28 cellular contexts compared by ENCODE assay signal in genomic region chr15:23806980-23807379, GRCh38.
"Had no signal": no experiment of that assay in that cellular context is flagged by ENCODE, and none has a peak within 500 bp of the region (broad histone marks: within the 10 kb centered on the region; RNA-seq: fewer than 3 reads in every experiment).

No MANE protein-coding gene starts in this region.

- H3K4me3 ChIP-seq: colonic mucosa, coronary artery, dorsolateral prefrontal cortex, esophagus muscularis mucosa, esophagus squamous epithelium, gastrocnemius medialis, gastroesophageal sphincter, heart left ventricle, heart right ventricle had no signal

- H3K27ac ChIP-seq: colonic mucosa, coronary artery, dorsolateral prefrontal cortex, epithelial cell of prostate, esophagus muscularis mucosa, esophagus squamous epithelium, foreskin keratinocyte, gastrocnemius medialis, gastroesophageal sphincter, heart left ventricle, heart right ventricle had no signal

- FAIRE-seq: colon, endometrium, endothelial cell of umbilical vein, frontal cortex had no signal

- H3K4me1 ChIP-seq: colonic mucosa, esophagus muscularis mucosa, esophagus squamous epithelium, foreskin keratinocyte, gastrocnemius medialis, gastroesophageal sphincter, heart left ventricle, heart right ventricle had no signal

- DNase-seq: colonic mucosa; cortex of kidney; dermis blood vessel endothelial cell; dorsolateral prefrontal cortex; effector CD4-positive, alpha-beta T cell; effector CD8-positive, alpha-beta T cell; effector memory CD4-positive, alpha-beta T cell; effector memory CD8-positive, alpha-beta T cell; endodermal cell; erythroblast; esophagus squamous epithelium; foreskin fibroblast; foreskin keratinocyte; foreskin melanocyte; gastrocnemius medialis; glutamatergic neuron; head of caudate nucleus; heart left ventricle; heart right ventricle had no signal

- ATAC-seq: effector memory CD8-positive, alpha-beta T cell; esophagus mucosa; foreskin keratinocyte; gastrocnemius medialis; gastroesophageal sphincter; heart left ventricle; heart right ventricle had no signal

- H3K9me3 ChIP-seq: colonic mucosa, esophagus muscularis mucosa, esophagus squamous epithelium, gastrocnemius medialis, gastroesophageal sphincter, heart left ventricle had no signal

- H3K36me3 ChIP-seq: colonic mucosa, esophagus muscularis mucosa, esophagus squamous epithelium, gastrocnemius medialis, gastroesophageal sphincter, heart left ventricle, heart right ventricle had no signal

- H3K27me3 ChIP-seq: colonic mucosa, esophagus muscularis mucosa, esophagus squamous epithelium, foreskin keratinocyte, gastrocnemius medialis, gastroesophageal sphincter, heart left ventricle, heart right ventricle had no signal
